8 cellular contexts compared by ENCODE assay signal in genomic region chr13:24671367-24672117, GRCh38. TPM values are rescaled to one million over a fixed set of nuclear protein-coding genes. Genes with fewer than 3 reads are reported as not detected.
DNase-seq lines count a peak whose midpoint lies in the region; ATAC-seq and TF ChIP-seq lines count a peak whose summit lies in the region.

No MANE protein-coding gene starts in this region.

- no peak overlapping the region for H3K9ac ChIP-seq in HUES6 (ENCODE audit: low read length)

- POLR2A ChIA-PET in RWPE1 (lab: Yijun Ruan, JAX; ENCODE audit: low non-redundant PET), result no interaction called here

- peak overlapping the region; percentile 45 for H3K4me3 ChIP-seq in HUES6 (ENCODE audit: low read depth, low read length)
- no peak overlapping the region for H3K4me3 ChIP-seq in epithelial cell of esophagus (ENCODE audit: low read length)

- no peaks in the 10 kb centered on the region for H3K27me3 ChIP-seq in HUES6 (ENCODE audit: control insufficient read depth, insufficient read depth, low read length)

- no peaks in the 10 kb centered on the region for H3K36me3 ChIP-seq in HUES6 (ENCODE audit: control insufficient read depth, insufficient read depth, low read length)

- peak; percentile 77 for TF ChIP-seq CTCF in RWPE1 (conservative IDR thresholded peaks at IDR 0.05; ENCODE audit: low read depth)
- peak; percentile 88 for TF ChIP-seq CTCF in epithelial cell of esophagus (IDR thresholded peaks at IDR 0.05; ENCODE audit: insufficient read depth, low read depth, low read length, missing control alignments)
- TF ChIP-seq CTCF in mesothelial cell of epicardium (IDR thresholded peaks at IDR 0.05; ENCODE audit: unreplicated experiment), result peak; percentile 40

- no peaks in the 10 kb centered on the region for H3K36me3 Mint-ChIP-seq in mesothelial cell of epicardium

- no peaks in the 10 kb centered on the region for H3K9me3 Mint-ChIP-seq in mesothelial cell of epicardium

- peaks cover 13% of the 10 kb centered on the region for H3K4me1 ChIP-seq in HUES6 (ENCODE audit: control insufficient read depth, insufficient read depth, low read length)

- H3K4me3 Mint-ChIP-seq in mesothelial cell of epicardium, result peak overlapping the region; percentile 35

- DNase-seq in NCI-H2171 treated with DMSO at 0.1 percent for 48 hours (lab: John Stamatoyannopoulos, UW) (peak; percentile 58), NCI-H2171 (lab: John Stamatoyannopoulos, UW) (no peak), RWPE1 (ENCODE audit: low spot score) (peak; percentile 88), epithelial cell of esophagus (ENCODE audit: low read depth) (peak; percentile 97), mesothelial cell of epicardium (ENCODE audit: low spot score in 2 of 2, unreplicated experiment in 2 of 2) (peak in 1 of 2 experiments; percentile 58)

- H3K27ac Mint-ChIP-seq in mesothelial cell of epicardium, result peak overlapping the region; percentile 87

- H3K27me3 Mint-ChIP-seq in mesothelial cell of epicardium (ENCODE audit: low read depth), result peaks cover 3% of the 10 kb centered on the region

- CTCF ChIA-PET in RWPE1 (lab: Yijun Ruan, JAX), result interaction anchor here (0.5 to 1.2 kb wide), 8 partner anchors 9 to 323 kb away, joined by 3 to 6 read pairs (median 5); partner anchors contain the start of gene ATP12A

- no peak overlapping the region for H3K27ac ChIP-seq in HUES6 (ENCODE audit: low read depth, low read length)
- H3K27ac ChIP-seq in RWPE1, result peak overlapping the region; percentile 78

- ATAC-seq in GM21515 (IDR thresholded peaks at IDR 0.05; ENCODE audit: unreplicated experiment) (no peak), GM21737 (IDR thresholded peaks at IDR 0.05; ENCODE audit: unreplicated experiment) (no peak)

- H3K9me3 ChIP-seq in HUES6 (ENCODE audit: control insufficient read depth, insufficient read depth, low read depth, low read length), result no peaks in the 10 kb centered on the region

- H3K4me1 Mint-ChIP-seq in mesothelial cell of epicardium, result peaks cover 27% of the 10 kb centered on the region

RNA-seq across cellular contexts. Expression of gene ATP12A, which starts 8.7 kb away (rescaled TPM):
- total RNA-seq in mesothelial cell of epicardium, result 0.80 to 1.3 TPM (median 1.1 TPM) in 3 replicates
